In genomic region chr1:242019018-242019417, GRCh38 we compare ENCODE assay signal across 21 cellular contexts. TPM values are rescaled to one million over a fixed set of nuclear protein-coding genes. Genes with fewer than 3 reads are reported as not detected.
A peak's percentile ranks its signal among the peaks of the same experiment; 100 is the strongest.
DNase-seq lines count a peak whose midpoint lies in the region; TF ChIP-seq lines count a peak whose summit lies in the region.
"Had no signal": no experiment of that assay in that cellular context is flagged by ENCODE, and none has a peak within 500 bp of the region (broad histone marks: within the 10 kb centered on the region; RNA-seq: fewer than 3 reads in every experiment).

No MANE protein-coding gene starts in this region.

- TF ChIP-seq POLR2A in ovary (IDR thresholded peaks at IDR 0.05) = no peak

- no peak overlapping the region for H3K4me3 ChIP-seq in fibroblast of the aortic adventitia (ENCODE audit: low read depth, low read length)
- H3K4me3 ChIP-seq in ovary = no peak overlapping the region
- H3K4me3 ChIP-seq: BLaER1, GM12878, GM23248, Peyer's patch had no signal

- WGBS in ovary, 3 donors = 33 to 57% (median 41%) methylated on average over 6 of the region's 6 CpGs

- no peak for TF ChIP-seq EP300 in ovary (IDR thresholded peaks at IDR 0.05)

- DNase-seq in NCI-H146 treated with DMSO at 0.1 percent for 48 hours (lab: John Stamatoyannopoulos, UW; ENCODE audit: unreplicated experiment) = peak; percentile 8
- DNase-seq in NCI-H146 (lab: John Stamatoyannopoulos, UW) = no peak
- DNase-seq in G401 (ENCODE audit: low spot score) = peak; percentile 23
- DNase-seq in cerebellar cortex (ENCODE audit: low spot score) = peak; percentile 14
- peak; percentile 16 for DNase-seq in fibroblast of the aortic adventitia (ENCODE audit: low read depth)
- no peak for DNase-seq in ovary
- no peak for DNase-seq in stimulated activated CD4-positive, alpha-beta T cell treated with anti-CD3 and anti-CD28 coated beads, Interleukin-4, amount 100 ng/mL, for 1 hour
- no peak for DNase-seq in DMS79 (lab: John Stamatoyannopoulos, UW)
- DNase-seq: CD4-positive, CD25-positive, alpha-beta regulatory T cell; GDM1; GM23248; H9; KG1; MM.1S; NCI-H187 treated with DMSO at 0.1 percent for 48 hours; NCI-H446 treated with DMSO at 0.1 percent for 48 hours; Peyer's patch had no signal

- no peaks in the 10 kb centered on the region for H3K36me3 ChIP-seq in ovary
- H3K36me3 ChIP-seq: BLaER1, Peyer's patch had no signal

- in situ Hi-C loops in G401 (cut with HindIII; ENCODE audit: low sequenced_read_pairs) = no loop called here

- no peaks in the 10 kb centered on the region for H3K4me1 ChIP-seq in ovary (ENCODE audit: insufficient read depth)
- H3K4me1 ChIP-seq: Peyer's patch had no signal

- no peak overlapping the region for H3K27ac ChIP-seq in ovary
- H3K27ac ChIP-seq: 22Rv1, BLaER1, GM23248, Peyer's patch had no signal

- no peak for TF ChIP-seq CTCF in fibroblast of the aortic adventitia (IDR thresholded peaks at IDR 0.05; ENCODE audit: insufficient read depth, low read length)
- no peak for TF ChIP-seq CTCF in ovary (IDR thresholded peaks at IDR 0.05)

- intact Hi-C loops in ovary (cut with DNase I) = no loop called here

- no peaks in the 10 kb centered on the region for H3K27me3 ChIP-seq in ovary
- H3K27me3 ChIP-seq: BLaER1, Peyer's patch had no signal

- H3K9me3 ChIP-seq in ovary = no peaks in the 10 kb centered on the region
- H3K9me3 ChIP-seq: BLaER1, Peyer's patch had no signal

RNA-seq across cellular contexts. Expression of gene MAP1LC3C, which starts 20.1 kb away (rescaled TPM):
- 0.17 and 0.37 TPM in 2 replicates for total RNA-seq in G401 (2014; rRNA removed; shearing (Covaris generic))
- total RNA-seq in fibroblast of the aortic adventitia (ENCODE audit: low replicate concordance) (0.09 TPM in 1 of 2 replicates, not detected in the other), ovary (1 to 10 TPM in 6 of 7 donors, under 1 TPM in 1; 0.67 to 6.1 (median 1.8) TPM)
- polyA plus RNA-seq in ovary = 1 to 10 TPM; 2.0 to 4.3 TPM
- total RNA-seq: CD4-positive, CD25-positive, alpha-beta regulatory T cell; GM12878; GM23248 had no signal
- polyA plus RNA-seq: AG04450; CD4-positive, CD25-positive, alpha-beta regulatory T cell had no signal

Comparison
In these comparisons a context has a peak if more than half of its experiments do, and no peak if none do; other contexts are left out.
1. DNase-seq: peak in NCI-H146 treated with DMSO at 0.1 percent for 48 hours (single experiment), G401 (single experiment), cerebellar cortex (single experiment) and fibroblast of the aortic adventitia (single experiment); none in NCI-H146 (single experiment), ovary (0 of 5), stimulated activated CD4-positive, alpha-beta T cell treated with anti-CD3 and anti-CD28 coated beads, Interleukin-4, amount 100 ng/mL, for 1 hour (single experiment) and DMS79 (single experiment).